ENCODE assay signal across 26 cellular contexts in the genomic region with DNA sequence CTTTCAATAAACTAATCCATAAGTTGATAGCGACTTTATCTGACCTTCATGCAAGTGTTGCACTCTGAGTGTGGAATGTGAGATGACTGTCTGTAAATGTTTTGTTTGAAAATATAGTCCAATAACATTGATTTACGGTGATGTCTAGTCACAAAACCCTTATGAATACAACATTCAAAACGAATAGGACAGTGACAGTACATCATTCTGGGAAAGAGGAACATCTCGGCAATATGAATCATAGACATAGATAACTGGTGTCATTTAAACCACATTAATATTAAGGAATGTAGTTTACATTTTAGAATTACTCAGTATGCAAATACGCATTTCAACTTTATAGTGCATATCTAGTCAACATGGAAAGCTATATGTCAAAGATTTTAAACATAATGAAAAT.
"Had no signal": no experiment of that assay in that cellular context is flagged by ENCODE, and none has a peak within 500 bp of the region (broad histone marks: within the 10 kb centered on the region; RNA-seq: fewer than 3 reads in every experiment).

No MANE protein-coding gene starts in this region.

- H3K27ac ChIP-seq: stomach, suprapubic skin, testis, thoracic aorta, thyroid gland, tibial artery, tibial nerve, transverse colon, upper lobe of left lung, upper lobe of right lung, uterus had no signal

- H3K9me3 ChIP-seq: stomach, suprapubic skin, testis, thoracic aorta, thyroid gland, tibial artery, tibial nerve, transverse colon, upper lobe of left lung, upper lobe of right lung, uterus had no signal

- FAIRE-seq: urothelium cell line had no signal

- H3K4me1 ChIP-seq: stomach, suprapubic skin, testis, thyroid gland, tibial artery, tibial nerve, transverse colon, upper lobe of left lung, upper lobe of right lung, uterus had no signal

- H3K27me3 ChIP-seq: stomach, suprapubic skin, testis, thyroid gland, tibial artery, tibial nerve, transverse colon, upper lobe of left lung, upper lobe of right lung, uterus had no signal

- ATAC-seq: stimulated activated effector memory CD8-positive, alpha-beta T cell treated with anti-CD3 and anti-CD28 coated beads, Interleukin-12 subunit alpha, Interleukin-12 subunit beta, amount 100 ng/mL, for 72 hours; stimulated activated memory B cell treated with anti-CD40 and anti-IgM and Interleukin-4, amounts not matched to agents 10 μg/mL and 1 μg/mL and 100 μg/mL, for 72 hours; stimulated activated naive B cell treated with anti-CD40 and anti-IgM and Interleukin-4, amounts not matched to agents 10 μg/mL and 1 μg/mL and 100 μg/mL, for 72 hours; stimulated activated naive CD8-positive, alpha-beta T cell treated with anti-CD3 and anti-CD28 coated beads, Interleukin-15, amount 100 ng/mL, for 72 hours; stimulated activated naive CD8-positive, alpha-beta T cell treated with anti-CD3 and anti-CD28 coated beads, Interleukin-15, Interleukin-2, amounts not matched to agents 100 U/mL and 50 U/mL, for 24 hours; upper lobe of right lung had no signal

- DNase-seq: stimulated activated CD4-positive, alpha-beta T cell treated with anti-CD3 and anti-CD28 coated beads, Interleukin-2, amount 100 ng/mL, for 48 hours; stimulated activated CD4-positive, alpha-beta T cell treated with anti-CD3 and anti-CD28 coated beads, Interleukin-4, amount 100 ng/mL, for 1 hour; stimulated activated CD4-positive, alpha-beta T cell treated with anti-CD3 and anti-CD28 coated beads, Interleukin-4, amount 100 ng/mL, for 24 hours; stimulated activated CD4-positive, alpha-beta T cell treated with anti-CD3 and anti-CD28 coated beads, Interleukin-4, amount 100 ng/mL, for 4 hours; stimulated activated CD8-positive, alpha-beta memory T cell treated with anti-CD3 and anti-CD28 coated beads, Interleukin-4, amount 100 ng/mL, for 48 hours; stimulated activated naive B cell treated with anti-CD40 and anti-IgM and Interleukin-4, amounts not matched to agents 10 μg/mL and 1 μg/mL and 100 μg/mL, for 72 hours; stimulated activated naive CD4-positive, alpha-beta T cell; stimulated activated naive CD4-positive, alpha-beta T cell treated with Interleukin-2 at 50 U/mL for 16 hours; stimulated activated naive CD8-positive, alpha-beta T cell treated with anti-CD3 and anti-CD28 coated beads, Interleukin-15, amount 100 ng/mL, for 72 hours; stimulated activated naive CD8-positive, alpha-beta T cell treated with anti-CD3 and anti-CD28 coated beads, Interleukin-15, Interleukin-2, amounts not matched to agents 100 U/mL and 50 U/mL, for 24 hours; stomach; substantia nigra; testis; thyroid gland; tibial artery; transverse colon; trophoblast cell; upper lobe of left lung; upper lobe of right lung; uterus had no signal

- H3K4me3 ChIP-seq: stomach, suprapubic skin, testis, thoracic aorta, thyroid gland, tibial artery, tibial nerve, transverse colon, upper lobe of left lung, upper lobe of right lung, uterus had no signal

- H3K36me3 ChIP-seq: stomach, suprapubic skin, thoracic aorta, thyroid gland, tibial artery, tibial nerve, transverse colon, upper lobe of left lung, upper lobe of right lung, uterus had no signal
